ENCODE assay signal across 13 cellular contexts in the genomic region with DNA sequence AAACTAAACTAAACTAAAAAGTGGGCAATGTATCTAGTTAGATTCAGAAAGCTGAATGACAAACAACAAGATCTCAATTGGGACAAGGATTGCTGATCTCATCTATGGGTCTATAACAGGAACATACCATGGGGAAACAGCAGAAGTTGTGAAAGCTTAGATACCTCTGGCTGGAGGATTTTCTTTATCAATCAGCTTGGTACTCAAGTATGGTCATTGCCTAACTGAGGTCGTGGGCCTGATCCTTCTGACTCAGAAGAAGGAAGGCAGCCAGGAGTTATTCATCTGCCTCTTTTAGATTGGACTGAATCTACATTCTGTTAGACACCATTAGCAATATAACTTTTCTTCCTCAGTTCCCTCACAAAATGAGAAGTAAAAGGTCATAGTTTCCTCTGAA. TPM values are rescaled to one million over a fixed set of nuclear protein-coding genes. Genes with fewer than 3 reads are reported as not detected.
A peak's percentile ranks its signal among the peaks of the same experiment; 100 is the strongest.
DNase-seq lines count a peak whose midpoint lies in the region; ATAC-seq, FAIRE-seq and TF ChIP-seq lines count a peak whose summit lies in the region.
"Had no signal": no experiment of that assay in that cellular context is flagged by ENCODE, and none has a peak within 500 bp of the region (broad histone marks: within the 10 kb centered on the region; RNA-seq: fewer than 3 reads in every experiment).

No MANE protein-coding gene starts in this region.

- POLR2A ChIA-PET in IMR-90 (lab: Charles Lee; ENCODE audit: unreplicated experiment) = no interaction called here

- TF ChIP-seq CTCF in IMR-90 (conservative IDR thresholded peaks at IDR 0.05; ENCODE audit: low read depth, low read length) = no peak
- no peak for TF ChIP-seq CTCF in astrocyte (IDR thresholded peaks at IDR 0.05; ENCODE audit: insufficient read depth, low read depth, low read length)

- H3K4me1 Mint-ChIP-seq in astrocyte (ENCODE audit: low read depth, unreplicated experiment) = peaks cover 17% of the 10 kb centered on the region

- H3K9ac ChIP-seq in IMR-90 (ENCODE audit: low read depth, low read length) (no peak overlapping the region), astrocyte (ENCODE audit: low read length) (no peak overlapping the region), mesendoderm (ENCODE audit: low read length) (no peak overlapping the region)

- no peak for TF ChIP-seq POLR2A in IMR-90 (IDR thresholded peaks at IDR 0.05; ENCODE audit: low read depth, low read length)

- H3K36me3 ChIP-seq in IMR-90 (ENCODE audit: control insufficient read depth, insufficient read depth, low read length) = no peaks in the 10 kb centered on the region
- H3K36me3 ChIP-seq in astrocyte (ENCODE audit: insufficient read depth, low read length) = no peaks in the 10 kb centered on the region
- no peaks in the 10 kb centered on the region for H3K36me3 ChIP-seq in mesendoderm (ENCODE audit: control insufficient read depth, insufficient read depth, low read length)
- H3K36me3 ChIP-seq: pancreas had no signal

- H2AK9ac ChIP-seq in IMR-90 (replicated peaks; ENCODE audit: low read depth, low read length, poor library complexity) = no peak overlapping the region

- intact Hi-C loops in IMR-90 (cut with micrococcal nuclease) = no loop called here

- H3K27ac Mint-ChIP-seq in astrocyte (ENCODE audit: unreplicated experiment) = no peak overlapping the region

- CTCF ChIA-PET in IMR-90 (lab: Yijun Ruan, JAX) = interaction anchor here (0.5 to 1.7 kb wide), 4 partner anchors 23 to 297 kb away, joined by 3 to 5 read pairs (median 5); no protein-coding TSS in a partner anchor

- H4K5ac ChIP-seq in IMR-90 (ENCODE audit: low read depth, low read length) (no peak overlapping the region), mesendoderm (ENCODE audit: low read length) (no peak overlapping the region)

- H2BK5ac ChIP-seq in IMR-90 (ENCODE audit: low read depth, low read length, poor library complexity, severe bottlenecking) (no peak overlapping the region), mesendoderm (ENCODE audit: low read length) (no peak overlapping the region)

- no peaks in the 10 kb centered on the region for H3K79me2 ChIP-seq in astrocyte (ENCODE audit: insufficient read depth, low read length)
- no peaks in the 10 kb centered on the region for H3K79me2 ChIP-seq in mesendoderm (ENCODE audit: control insufficient read depth, insufficient read depth, low read length)

- H3K9me3 ChIP-seq in IMR-90 (ENCODE audit: control insufficient read depth, insufficient read depth, low read length) (no peaks in the 10 kb centered on the region), astrocyte (ENCODE audit: insufficient read depth, low read depth, low read length) (no peaks in the 10 kb centered on the region)
- H3K9me3 ChIP-seq: body of pancreas, pancreas, suprapubic skin had no signal

- DNase-seq in CD1c-positive myeloid dendritic cell (ENCODE audit: extremely low spot score) (peak; percentile 82), IMR-90 (peak; percentile 95), astrocyte (ENCODE audit: low read depth) (peak; percentile 91), mesendoderm (no peak), NCI-H524 treated with DMSO at 0.1 percent for 48 hours (lab: John Stamatoyannopoulos, UW) (no peak), H4 (ENCODE audit: low spot score) (no peak)
- DNase-seq: body of pancreas, KG1, pancreas, T-helper 1 cell had no signal

- H3K23ac ChIP-seq in IMR-90 (ENCODE audit: low read depth, low read length) (no peak overlapping the region), mesendoderm (ENCODE audit: low read length) (no peak overlapping the region)

- 0% methylated on average over 1 of the region's 1 CpG; no CpG with 5 or more reads in 1 of the 2 experiments for WGBS in IMR-90 (ENCODE audit: extremely low coverage in 2 of 2, insufficient read length in 1 of 2), 2 experiments
- no CpG with 5 or more reads among the region's 1 CpG for WGBS in mesendoderm (ENCODE audit: extremely low coverage, insufficient coverage, low lambda C conversion rate)

- no peak for TF ChIP-seq RAD21 in IMR-90 (IDR thresholded peaks at IDR 0.05; ENCODE audit: low read length)

- H3K9me1 ChIP-seq in IMR-90 (ENCODE audit: insufficient read depth, low read length) = peaks cover 10% of the 10 kb centered on the region; the same call in 1 of the 2 replicates

- H4K20me1 ChIP-seq in IMR-90 (ENCODE audit: insufficient read depth, low read length) (no peaks in the 10 kb centered on the region), astrocyte (ENCODE audit: insufficient read depth, low read length) (no peaks in the 10 kb centered on the region)

- H3K56ac ChIP-seq in IMR-90 (ENCODE audit: extremely low read depth, insufficient read depth, low read length) (no peak overlapping the region), mesendoderm (ENCODE audit: low read length) (no peak overlapping the region)

- H3K4me1 ChIP-seq in IMR-90 (ENCODE audit: control insufficient read depth, insufficient read depth, low read length) = peaks cover 5% of the 10 kb centered on the region; the same call in 1 of the 2 replicates
- H3K4me1 ChIP-seq in astrocyte (ENCODE audit: insufficient read depth, low read length) = peaks cover 13% of the 10 kb centered on the region
- no peaks in the 10 kb centered on the region for H3K4me1 ChIP-seq in mesendoderm (ENCODE audit: control insufficient read depth, low read depth, low read length)
- H3K4me1 ChIP-seq: pancreas had no signal

- no peaks in the 10 kb centered on the region for H3K27me3 Mint-ChIP-seq in astrocyte (ENCODE audit: low read depth, unreplicated experiment)

- H3K4me3 ChIP-seq in IMR-90 (ENCODE audit: insufficient read depth, low read depth, low read length) (no peak overlapping the region), astrocyte (ENCODE audit: insufficient read depth, low read depth, low read length) (no peak overlapping the region), mesendoderm (ENCODE audit: low read length) (no peak overlapping the region)
- H3K4me3 ChIP-seq: body of pancreas, pancreas, suprapubic skin had no signal

- peaks cover 14% of the 10 kb centered on the region for H3K9me3 Mint-ChIP-seq in astrocyte (ENCODE audit: unreplicated experiment)

- dilution Hi-C loops in IMR-90 (cut with HindIII; ENCODE audit: low sequenced_read_pairs, unreplicated experiment) = no loop called here

- H3K14ac ChIP-seq in IMR-90 (replicated peaks; ENCODE audit: low read depth, low read length) = no peak overlapping the region

- H2BK120ac ChIP-seq in IMR-90 (ENCODE audit: low read depth, low read length) (no peak overlapping the region), mesendoderm (ENCODE audit: low read depth, low read length) (no peak overlapping the region)

- H2AFZ ChIP-seq in IMR-90 (replicated peaks; ENCODE audit: low read length, poor library complexity) (no peak overlapping the region), astrocyte (ENCODE audit: low read depth, low read length) (no peak overlapping the region)

- no peak overlapping the region for H2AK5ac ChIP-seq in IMR-90 (ENCODE audit: low read depth, low read length)
- no peak overlapping the region for H2AK5ac ChIP-seq in mesendoderm (ENCODE audit: low read length)

- BruUV-seq in IMR-90 (replicated peaks; lab: Mats Ljungman, UMichigan) = no TSS peak

- no peak overlapping the region for H3K4me3 Mint-ChIP-seq in astrocyte (ENCODE audit: unreplicated experiment)

- no peak overlapping the region for H2BK20ac ChIP-seq in IMR-90 (ENCODE audit: low read depth, low read length)

- no peaks in the 10 kb centered on the region for H3K27me3 ChIP-seq in IMR-90 (ENCODE audit: control insufficient read depth, insufficient read depth, low read length)
- H3K27me3 ChIP-seq in astrocyte (ENCODE audit: insufficient read depth, low read length) = no peaks in the 10 kb centered on the region
- H3K27me3 ChIP-seq in mesendoderm (ENCODE audit: insufficient read depth, low read length, poor library complexity) = no peaks in the 10 kb centered on the region
- H3K27me3 ChIP-seq: body of pancreas, pancreas, suprapubic skin had no signal

- H2BK15ac ChIP-seq in IMR-90 (ENCODE audit: low read depth, low read length) (no peak overlapping the region), mesendoderm (replicated peaks; ENCODE audit: low read depth) (peak overlapping the region; percentile 14)

- H3K79me1 ChIP-seq in IMR-90 (ENCODE audit: low read depth in 1 of 2, low read length in 2 of 2) = no peaks in the 10 kb centered on the region
- no peaks in the 10 kb centered on the region for H3K79me1 ChIP-seq in mesendoderm (ENCODE audit: low read length)

- H3K4ac ChIP-seq in IMR-90 (ENCODE audit: low read depth, low read length) = no peak overlapping the region
- no peak overlapping the region for H3K4ac ChIP-seq in mesendoderm (ENCODE audit: low read depth, low read length)

- H3K18ac ChIP-seq in IMR-90 (ENCODE audit: low read depth, low read length) (no peak overlapping the region), mesendoderm (ENCODE audit: low read length) (peak overlapping the region; percentile 62)

- ATAC-seq in IMR-90 (ENCODE audit: low read depth) (peak; percentile 82), HG03457 (IDR thresholded peaks at IDR 0.05; ENCODE audit: unreplicated experiment) (no peak)
- ATAC-seq: body of pancreas had no signal

- H3K27ac ChIP-seq in IMR-90 (ENCODE audit: insufficient read depth, low read length) (no peak overlapping the region), astrocyte (ENCODE audit: low read depth, low read length) (no peak overlapping the region), mesendoderm (ENCODE audit: low read depth, low read length) (no peak overlapping the region)
- H3K27ac ChIP-seq: body of pancreas, pancreas, suprapubic skin had no signal

- peaks cover 12% of the 10 kb centered on the region for H3K36me3 Mint-ChIP-seq in astrocyte (ENCODE audit: low read depth, unreplicated experiment)

- in situ Hi-C loops in IMR-90 (cut with MboI; ENCODE audit: low sequenced_read_pairs) = loop anchor here (10.0 kb wide), 1 partner anchor 535 kb away; no protein-coding TSS in a partner anchor

- no peak overlapping the region for H4K8ac ChIP-seq in IMR-90 (ENCODE audit: low read depth in 2 of 2, low read length in 2 of 2)
- no peak overlapping the region for H4K8ac ChIP-seq in mesendoderm (ENCODE audit: low read depth, low read length)

- no peak overlapping the region for H4K91ac ChIP-seq in IMR-90 (ENCODE audit: insufficient read depth, low read depth, low read length)

- H3K4me2 ChIP-seq in IMR-90 (ENCODE audit: low read depth, low read length) (no peak overlapping the region), astrocyte (ENCODE audit: low read length) (no peak overlapping the region), mesendoderm (ENCODE audit: low read length) (no peak overlapping the region)

- peak; percentile 72 for FAIRE-seq in astrocyte (lab: Jason Lieb, UNC)
- FAIRE-seq: GM18507, pancreas had no signal

TF ChIP-seq in IMR-90, 13 proteins besides CTCF, POLR2A, EP300 and RAD21 (continues in another document):
- no peak for TF ChIP-seq MAZ (IDR thresholded peaks at IDR 0.05; ENCODE audit: borderline replicate concordance, low read depth, low read length)

RNA-seq across cellular contexts. Expression of gene DNTTIP2, which starts 39.7 kb away (rescaled TPM):
- total RNA-seq in IMR-90 (2012; rRNA removed) (24.4 and 35.8 TPM in 2 replicates), astrocyte (47.5 and 55.3 TPM in 2 replicates)
- 13.8 and 14.2 TPM in 2 replicates for polyA plus RNA-seq in IMR-90 (2012; rRNA removed)
- polyA plus RNA-seq in IMR-90 (2012; cell fraction: cytosol; rRNA removed) = 1.0 and 2.3 TPM in 2 replicates
- polyA plus RNA-seq in IMR-90 (2012; cell fraction: nucleus; rRNA removed; ENCODE audit: low replicate concordance) = 2.2 and 14.4 TPM in 2 replicates
- polyA plus RNA-seq in mesendoderm (2013, experiment 1 of 2) = 132 TPM
- 129 TPM for polyA plus RNA-seq in mesendoderm (2013, experiment 2 of 2)
- total RNA-seq in H4 (2014; rRNA removed; shearing (Covaris generic)) = 35.6 and 35.9 TPM in 2 replicates

Comparison
In these comparisons a context has a peak if more than half of its experiments do, and no peak if none do; other contexts are left out.
1. DNase-seq: peak in CD1c-positive myeloid dendritic cell (single experiment), IMR-90 (single experiment) and astrocyte (single experiment); none in mesendoderm (single experiment), NCI-H524 treated with DMSO at 0.1 percent for 48 hours (single experiment) and H4 (single experiment).